Comparison of ENCODE assay signal across 8 cellular contexts in the genomic region with DNA sequence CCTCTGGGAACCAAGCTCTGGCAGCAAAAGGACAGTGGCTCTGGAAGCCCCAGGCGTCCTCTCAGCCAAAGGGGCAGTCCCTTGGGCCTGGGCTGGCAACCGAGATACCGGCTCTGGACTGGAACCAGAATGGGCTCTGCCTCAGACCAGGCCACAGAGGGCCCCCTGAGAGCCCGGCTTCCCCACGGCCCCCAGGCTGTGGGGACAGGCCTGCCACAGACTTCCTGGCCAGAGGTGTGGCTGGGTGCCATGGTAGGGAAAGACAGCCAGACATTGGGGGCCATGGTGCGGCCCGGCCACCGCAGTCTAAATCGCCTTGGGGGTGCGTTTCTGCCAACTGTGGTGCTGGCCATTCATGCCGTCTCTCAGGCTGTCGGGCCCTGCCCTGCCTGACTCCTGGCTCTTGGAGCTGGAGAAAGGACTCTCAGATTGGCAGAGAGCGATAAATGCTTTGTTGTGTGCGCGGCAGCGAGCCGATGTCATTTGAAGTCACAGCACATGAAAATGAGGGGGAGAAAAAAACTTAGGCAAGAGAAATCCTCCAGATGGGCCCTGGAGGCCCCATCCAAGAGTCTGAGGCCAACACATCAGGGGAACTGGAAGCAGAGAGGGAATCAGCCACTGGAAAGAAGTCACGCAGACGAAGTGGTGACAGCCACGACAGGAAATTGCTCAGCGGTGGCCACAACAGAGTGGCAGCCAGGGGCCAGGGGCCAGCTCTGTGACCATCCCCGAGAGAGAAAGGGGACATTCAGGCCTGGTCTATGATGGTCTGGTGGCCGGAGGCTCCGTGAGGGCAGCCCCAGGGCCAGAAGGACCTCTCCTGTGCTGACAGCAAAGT. TPM values are rescaled to one million over a fixed set of nuclear protein-coding genes. Genes with fewer than 3 reads are reported as not detected.
DNase-seq lines count a peak whose midpoint lies in the region; ATAC-seq and TF ChIP-seq lines count a peak whose summit lies in the region.

No MANE protein-coding gene starts in this region.

- H3K9ac ChIP-seq in H9 (ENCODE audit: extremely low read depth, insufficient read length, low read length) (no peak overlapping the region), skeletal muscle satellite cell (ENCODE audit: low read depth, low read length) (peak overlapping the region; percentile 78)

- no peak overlapping the region for H3K18ac ChIP-seq in H9 (ENCODE audit: insufficient read length, low read depth, low read length)

- no peak overlapping the region for H2AK5ac ChIP-seq in H9 (ENCODE audit: insufficient read length, low read length)

- H3K79me1 ChIP-seq in H9 (ENCODE audit: insufficient read depth, low read depth, low read length, poor library complexity, severe bottlenecking), result peaks cover 7% of the 10 kb centered on the region

- no peak overlapping the region for H2BK120ac ChIP-seq in H9 (ENCODE audit: low read depth, low read length, poor library complexity, severe bottlenecking)

- no peak overlapping the region for H3K14ac ChIP-seq in H9 (ENCODE audit: insufficient read depth, low read length)

- no peaks in the 10 kb centered on the region for H3K23me2 ChIP-seq in H9 (ENCODE audit: insufficient read length, low read depth, low read length, poor library complexity, severe bottlenecking)

- H2BK20ac ChIP-seq in H9 (ENCODE audit: low read depth, low read length, poor library complexity, severe bottlenecking), result no peak overlapping the region

- no peak overlapping the region for H2BK12ac ChIP-seq in H9 (ENCODE audit: insufficient read length, low read depth, low read length)

- H3K9me3 ChIP-seq in H9 (ENCODE audit: control insufficient read depth, low read depth, low read length) (no peaks in the 10 kb centered on the region), hepatocyte (ENCODE audit: low read depth) (no peaks in the 10 kb centered on the region), skeletal muscle satellite cell (replicated peaks; ENCODE audit: low read length) (no peaks in the 10 kb centered on the region)

- H3K4me1 ChIP-seq in H9 (ENCODE audit: insufficient read depth, low read length) (peaks cover 8% of the 10 kb centered on the region; the same call in 1 of the 2 replicates), hepatocyte (ENCODE audit: insufficient read depth) (peaks cover 63% of the 10 kb centered on the region), skeletal muscle satellite cell (ENCODE audit: control insufficient read depth, insufficient read depth, low read length) (peaks cover 97% of the 10 kb centered on the region)

- H3K27ac ChIP-seq in H9 (ENCODE audit: insufficient read length, low read depth, low read length) (no peak overlapping the region), hepatocyte (peak overlapping the region; percentile 97)

- no peak overlapping the region for H2AFZ ChIP-seq in H9 (ENCODE audit: low read length)
- no peak overlapping the region for H2AFZ ChIP-seq in hepatocyte

- peak overlapping the region; percentile 16 to 80 (median 56); a peak in 6 of 7 replicates for H3K27ac Mint-ChIP-seq in H9
- peak overlapping the region; percentile 61 for H3K27ac Mint-ChIP-seq in activated T-helper 17 cell treated with anti-CD3 and anti-CD28 coated beads, Interleukin-2, amount 50 U/mL, for 72 hours

- no peaks in the 10 kb centered on the region for H3K9me3 Mint-ChIP-seq in H9
- no peaks in the 10 kb centered on the region for H3K9me3 Mint-ChIP-seq in activated T-helper 17 cell treated with anti-CD3 and anti-CD28 coated beads, Interleukin-2, amount 50 U/mL, for 72 hours

- no peaks in the 10 kb centered on the region for H3K27me3 ChIP-seq in H9 (ENCODE audit: insufficient read depth, low read length)
- H3K27me3 ChIP-seq in hepatocyte, result no peaks in the 10 kb centered on the region
- no peaks in the 10 kb centered on the region for H3K27me3 ChIP-seq in skeletal muscle satellite cell (ENCODE audit: control insufficient read depth, insufficient read depth, low read length)

- DNase-seq in H9, result no peak
- no peak for DNase-seq in hepatocyte (ENCODE audit: low spot score)
- no peak for DNase-seq in NCI-H2081 (lab: John Stamatoyannopoulos, UW)
- no peak for DNase-seq in GOT3 (lab: John Stamatoyannopoulos, UW)
- no peak for DNase-seq in NCI-H1417 treated with DMSO at 0.1 percent for 48 hours (lab: John Stamatoyannopoulos, UW)
- no peak for DNase-seq in SKM-1 treated with dmso at 0.1 percent for 144 hours (lab: John Stamatoyannopoulos, UW; ENCODE audit: unreplicated experiment)

- no peak overlapping the region for H3K56ac ChIP-seq in H9 (ENCODE audit: insufficient read length, low read depth, low read length)

- ATAC-seq in activated T-helper 17 cell treated with anti-CD3 and anti-CD28 coated beads, Interleukin-2, amount 50 U/mL, for 72 hours (replicated peaks), result no peak

- peak overlapping the region; percentile 3; the same call in 1 of the 2 replicates for H3K4ac ChIP-seq in H9 (ENCODE audit: low read depth, low read length)

- no CpG with 5 or more reads among the region's 24 CpGs for WGBS in H9 (ENCODE audit: extremely low coverage, insufficient read length, low lambda C conversion rate)
- WGBS in hepatocyte (ENCODE audit: low lambda C conversion rate, missing lambda C conversion rate), result 85% methylated on average over 23 of the region's 24 CpGs

- no peak overlapping the region for H4K5ac ChIP-seq in H9 (ENCODE audit: insufficient read length, low read depth, low read length)

- H3K36me3 Mint-ChIP-seq in H9 (ENCODE audit: insufficient read depth in 1 of 3, low read depth in 3 of 3), result peaks cover 0 to 3% (median 0%) of the 10 kb centered on the region in 3 experiments; a peak in 2 of 7 replicates
- peaks cover 33% of the 10 kb centered on the region for H3K36me3 Mint-ChIP-seq in activated T-helper 17 cell treated with anti-CD3 and anti-CD28 coated beads, Interleukin-2, amount 50 U/mL, for 72 hours (ENCODE audit: low read depth)

- H2BK15ac ChIP-seq in H9 (ENCODE audit: low read depth, low read length), result no peak overlapping the region

- H3K79me2 ChIP-seq in H9 (ENCODE audit: insufficient read depth, low read length) (no peaks in the 10 kb centered on the region; the same call in 1 of the 2 replicates), hepatocyte (peaks cover 90% of the 10 kb centered on the region)

- no peak overlapping the region for H3K23ac ChIP-seq in H9 (ENCODE audit: insufficient read length, low read depth, low read length)

- H3K4me2 ChIP-seq in H9 (ENCODE audit: insufficient read depth, insufficient read length, low read length), result no peak overlapping the region
- H3K4me2 ChIP-seq in hepatocyte, result peak overlapping the region; percentile 54
- peak overlapping the region; percentile 77 for H3K4me2 ChIP-seq in skeletal muscle satellite cell (ENCODE audit: low read length)

- H3K4me3 Mint-ChIP-seq in H9, result no peak overlapping the region; a peak in 1 of 5 replicates
- H3K4me3 Mint-ChIP-seq in activated T-helper 17 cell treated with anti-CD3 and anti-CD28 coated beads, Interleukin-2, amount 50 U/mL, for 72 hours, result peak overlapping the region; percentile 36

- no peak overlapping the region for H4K8ac ChIP-seq in H9 (replicated peaks; ENCODE audit: insufficient read length, low read depth, low read length)

- no peak overlapping the region for H2BK5ac ChIP-seq in H9 (ENCODE audit: insufficient read length, low read length)

- no peak overlapping the region for H3T11ph ChIP-seq in H9 (ENCODE audit: low read length)

- H3K9me2 ChIP-seq in hepatocyte (replicated peaks; ENCODE audit: insufficient read depth), result no peaks in the 10 kb centered on the region

- H3K4me3 ChIP-seq in hepatocyte (no peak overlapping the region), skeletal muscle satellite cell (ENCODE audit: low read length) (peak overlapping the region; percentile 36)

- no peaks in the 10 kb centered on the region for H3K36me3 ChIP-seq in hepatocyte (replicated peaks; ENCODE audit: insufficient read depth, low read depth)
- H3K36me3 ChIP-seq in skeletal muscle satellite cell (ENCODE audit: insufficient read depth, low read length), result peaks cover 10% of the 10 kb centered on the region

- H3K4me1 Mint-ChIP-seq in H9, result peaks cover 32 to 45% of the 10 kb centered on the region in 2 experiments
- peaks cover 21% of the 10 kb centered on the region for H3K4me1 Mint-ChIP-seq in activated T-helper 17 cell treated with anti-CD3 and anti-CD28 coated beads, Interleukin-2, amount 50 U/mL, for 72 hours

- no peak overlapping the region for H4K91ac ChIP-seq in H9 (ENCODE audit: insufficient read length, low read depth, low read length)

- 0 out of 2 replicates have a peak, but pooled peaks cover 2% of the 10 kb centered on the region for H3K27me3 Mint-ChIP-seq in H9 (ENCODE audit: low read depth)
- H3K27me3 Mint-ChIP-seq in activated T-helper 17 cell treated with anti-CD3 and anti-CD28 coated beads, Interleukin-2, amount 50 U/mL, for 72 hours, result no peaks in the 10 kb centered on the region

- H4K20me1 ChIP-seq in H9 (ENCODE audit: control insufficient read depth, insufficient read depth, insufficient read length) (no peaks in the 10 kb centered on the region), hepatocyte (ENCODE audit: insufficient read depth, poor library complexity, severe bottlenecking) (peaks cover 37% of the 10 kb centered on the region)

- TF ChIP-seq CTCF in H9 (conservative IDR thresholded peaks at IDR 0.05) (no peak), hepatocyte (IDR thresholded peaks at IDR 0.05; ENCODE audit: poor library complexity) (no peak)

RNA-seq across cellular contexts. Expression of a gene that starts 26.5 kb away (rescaled TPM):
- total RNA-seq in H9 (2021), result 85.5 TPM in 2 replicates
- total RNA-seq in activated T-helper 17 cell treated with anti-CD3 and anti-CD28 coated beads, Interleukin-2, amount 50 U/mL, for 72 hours, result 10 to 100 TPM; 49.1 to 67.1 TPM
- total RNA-seq in hepatocyte, result 71.8 and 81.7 TPM in 2 replicates
- 111 and 114 TPM in 2 replicates for polyA plus RNA-seq in hepatocyte
- 91.8 and 122 TPM in 2 replicates for total RNA-seq in skeletal muscle satellite cell (2012; rRNA removed)

RNA-seq across cellular contexts. Expression of a gene that starts 28.6 kb away (rescaled TPM):
- total RNA-seq in H9 (2021) (143 and 148 TPM in 2 replicates), hepatocyte (5.5 and 6.2 TPM in 2 replicates)
- 10 to 100 TPM; 67.9 to 96.7 TPM for total RNA-seq in activated T-helper 17 cell treated with anti-CD3 and anti-CD28 coated beads, Interleukin-2, amount 50 U/mL, for 72 hours
- 6.5 and 11.1 TPM in 2 replicates for polyA plus RNA-seq in hepatocyte
- total RNA-seq in skeletal muscle satellite cell (2012; rRNA removed), result 9.8 and 17.2 TPM in 2 replicates

RNA-seq across cellular contexts. Expression of a gene that starts 30.5 kb away (rescaled TPM):
- total RNA-seq in H9 (2021), result 37.0 and 38.2 TPM in 2 replicates
- 10 to 100 TPM; 15.5 to 19.7 TPM for total RNA-seq in activated T-helper 17 cell treated with anti-CD3 and anti-CD28 coated beads, Interleukin-2, amount 50 U/mL, for 72 hours
- 11.2 and 16.6 TPM in 2 replicates for total RNA-seq in hepatocyte
- polyA plus RNA-seq in hepatocyte, result 17.0 and 21.9 TPM in 2 replicates
- 3.7 and 4.8 TPM in 2 replicates for total RNA-seq in skeletal muscle satellite cell (2012; rRNA removed)

RNA-seq across cellular contexts. Expression of a gene that starts 35.2 kb away (rescaled TPM):
- total RNA-seq in H9 (2021), result 19.0 and 20.2 TPM in 2 replicates
- 10 to 100 TPM; 13.3 to 17.4 TPM for total RNA-seq in activated T-helper 17 cell treated with anti-CD3 and anti-CD28 coated beads, Interleukin-2, amount 50 U/mL, for 72 hours
- total RNA-seq in hepatocyte, result 27.5 and 28.1 TPM in 2 replicates
- 34.4 and 45.2 TPM in 2 replicates for polyA plus RNA-seq in hepatocyte
- 2.0 and 2.5 TPM in 2 replicates for total RNA-seq in skeletal muscle satellite cell (2012; rRNA removed)
